In the genomic region with DNA sequence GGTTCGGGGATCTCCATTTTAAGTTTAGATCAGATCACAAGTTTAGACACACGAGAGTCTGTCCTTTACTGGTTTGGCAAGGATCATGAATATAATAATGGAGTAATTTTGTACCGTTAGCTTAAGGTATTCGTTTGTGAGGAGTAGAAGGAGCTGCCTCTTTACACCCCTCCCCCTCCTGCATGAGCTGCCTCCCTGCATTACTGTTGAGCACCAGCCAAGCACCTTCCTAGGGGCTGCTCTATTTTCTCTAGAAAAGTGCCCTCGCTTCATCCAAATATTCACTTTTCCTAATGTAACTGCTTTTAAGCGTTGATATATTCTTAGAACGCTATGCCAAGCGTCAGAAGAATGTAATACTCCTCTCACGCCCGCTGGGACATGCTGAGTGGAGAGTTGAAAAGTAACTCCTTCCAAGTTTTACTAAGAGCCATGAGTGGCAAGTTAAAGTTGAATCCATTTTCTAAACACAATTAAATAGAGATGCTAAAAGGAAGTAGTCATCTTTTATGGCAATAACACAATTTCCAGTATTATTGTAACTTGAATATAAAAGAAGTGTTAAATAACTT, we compare ENCODE assay signal across 1 cellular context.
TF ChIP-seq lines count a peak whose summit lies in the region.

No MANE protein-coding gene starts in this region.

TF ChIP-seq in WTC11, 78 proteins besides CTCF, POLR2A, EP300 and RAD21 (continued from another document):
- TF ChIP-seq, protein P1, sequence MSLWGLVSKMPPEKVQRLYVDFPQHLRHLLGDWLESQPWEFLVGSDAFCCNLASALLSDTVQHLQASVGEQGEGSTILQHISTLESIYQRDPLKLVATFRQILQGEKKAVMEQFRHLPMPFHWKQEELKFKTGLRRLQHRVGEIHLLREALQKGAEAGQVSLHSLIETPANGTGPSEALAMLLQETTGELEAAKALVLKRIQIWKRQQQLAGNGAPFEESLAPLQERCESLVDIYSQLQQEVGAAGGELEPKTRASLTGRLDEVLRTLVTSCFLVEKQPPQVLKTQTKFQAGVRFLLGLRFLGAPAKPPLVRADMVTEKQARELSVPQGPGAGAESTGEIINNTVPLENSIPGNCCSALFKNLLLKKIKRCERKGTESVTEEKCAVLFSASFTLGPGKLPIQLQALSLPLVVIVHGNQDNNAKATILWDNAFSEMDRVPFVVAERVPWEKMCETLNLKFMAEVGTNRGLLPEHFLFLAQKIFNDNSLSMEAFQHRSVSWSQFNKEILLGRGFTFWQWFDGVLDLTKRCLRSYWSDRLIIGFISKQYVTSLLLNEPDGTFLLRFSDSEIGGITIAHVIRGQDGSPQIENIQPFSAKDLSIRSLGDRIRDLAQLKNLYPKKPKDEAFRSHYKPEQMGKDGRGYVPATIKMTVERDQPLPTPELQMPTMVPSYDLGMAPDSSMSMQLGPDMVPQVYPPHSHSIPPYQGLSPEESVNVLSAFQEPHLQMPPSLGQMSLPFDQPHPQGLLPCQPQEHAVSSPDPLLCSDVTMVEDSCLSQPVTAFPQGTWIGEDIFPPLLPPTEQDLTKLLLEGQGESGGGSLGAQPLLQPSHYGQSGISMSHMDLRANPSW (CRISPR knock-in tag; conservative IDR thresholded peaks at IDR 0.05; ENCODE audit: low read depth) = no peak
- no peak for TF ChIP-seq ZNF671 (CRISPR knock-in tag; IDR thresholded peaks at IDR 0.05)
- TF ChIP-seq, protein P2, sequence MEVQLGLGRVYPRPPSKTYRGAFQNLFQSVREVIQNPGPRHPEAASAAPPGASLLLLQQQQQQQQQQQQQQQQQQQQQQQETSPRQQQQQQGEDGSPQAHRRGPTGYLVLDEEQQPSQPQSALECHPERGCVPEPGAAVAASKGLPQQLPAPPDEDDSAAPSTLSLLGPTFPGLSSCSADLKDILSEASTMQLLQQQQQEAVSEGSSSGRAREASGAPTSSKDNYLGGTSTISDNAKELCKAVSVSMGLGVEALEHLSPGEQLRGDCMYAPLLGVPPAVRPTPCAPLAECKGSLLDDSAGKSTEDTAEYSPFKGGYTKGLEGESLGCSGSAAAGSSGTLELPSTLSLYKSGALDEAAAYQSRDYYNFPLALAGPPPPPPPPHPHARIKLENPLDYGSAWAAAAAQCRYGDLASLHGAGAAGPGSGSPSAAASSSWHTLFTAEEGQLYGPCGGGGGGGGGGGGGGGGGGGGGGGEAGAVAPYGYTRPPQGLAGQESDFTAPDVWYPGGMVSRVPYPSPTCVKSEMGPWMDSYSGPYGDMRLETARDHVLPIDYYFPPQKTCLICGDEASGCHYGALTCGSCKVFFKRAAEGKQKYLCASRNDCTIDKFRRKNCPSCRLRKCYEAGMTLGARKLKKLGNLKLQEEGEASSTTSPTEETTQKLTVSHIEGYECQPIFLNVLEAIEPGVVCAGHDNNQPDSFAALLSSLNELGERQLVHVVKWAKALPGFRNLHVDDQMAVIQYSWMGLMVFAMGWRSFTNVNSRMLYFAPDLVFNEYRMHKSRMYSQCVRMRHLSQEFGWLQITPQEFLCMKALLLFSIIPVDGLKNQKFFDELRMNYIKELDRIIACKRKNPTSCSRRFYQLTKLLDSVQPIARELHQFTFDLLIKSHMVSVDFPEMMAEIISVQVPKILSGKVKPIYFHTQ (CRISPR knock-in tag; IDR thresholded peaks at IDR 0.05) = no peak
- TF ChIP-seq GRHL2 (CRISPR knock-in tag; IDR thresholded peaks at IDR 0.05; ENCODE audit: insufficient replicate concordance, severe bottlenecking) = no peak
- TF ChIP-seq, protein P3, sequence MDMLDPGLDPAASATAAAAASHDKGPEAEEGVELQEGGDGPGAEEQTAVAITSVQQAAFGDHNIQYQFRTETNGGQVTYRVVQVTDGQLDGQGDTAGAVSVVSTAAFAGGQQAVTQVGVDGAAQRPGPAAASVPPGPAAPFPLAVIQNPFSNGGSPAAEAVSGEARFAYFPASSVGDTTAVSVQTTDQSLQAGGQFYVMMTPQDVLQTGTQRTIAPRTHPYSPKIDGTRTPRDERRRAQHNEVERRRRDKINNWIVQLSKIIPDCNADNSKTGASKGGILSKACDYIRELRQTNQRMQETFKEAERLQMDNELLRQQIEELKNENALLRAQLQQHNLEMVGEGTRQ (CRISPR knock-in tag; IDR thresholded peaks at IDR 0.05) = no peak
- no peak for TF ChIP-seq ZNF121 (CRISPR knock-in tag; IDR thresholded peaks at IDR 0.05)
- TF ChIP-seq, protein P4, sequence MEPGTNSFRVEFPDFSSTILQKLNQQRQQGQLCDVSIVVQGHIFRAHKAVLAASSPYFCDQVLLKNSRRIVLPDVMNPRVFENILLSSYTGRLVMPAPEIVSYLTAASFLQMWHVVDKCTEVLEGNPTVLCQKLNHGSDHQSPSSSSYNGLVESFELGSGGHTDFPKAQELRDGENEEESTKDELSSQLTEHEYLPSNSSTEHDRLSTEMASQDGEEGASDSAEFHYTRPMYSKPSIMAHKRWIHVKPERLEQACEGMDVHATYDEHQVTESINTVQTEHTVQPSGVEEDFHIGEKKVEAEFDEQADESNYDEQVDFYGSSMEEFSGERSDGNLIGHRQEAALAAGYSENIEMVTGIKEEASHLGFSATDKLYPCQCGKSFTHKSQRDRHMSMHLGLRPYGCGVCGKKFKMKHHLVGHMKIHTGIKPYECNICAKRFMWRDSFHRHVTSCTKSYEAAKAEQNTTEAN (CRISPR knock-in tag; IDR thresholded peaks at IDR 0.05) = no peak
- TF ChIP-seq, protein P5, sequence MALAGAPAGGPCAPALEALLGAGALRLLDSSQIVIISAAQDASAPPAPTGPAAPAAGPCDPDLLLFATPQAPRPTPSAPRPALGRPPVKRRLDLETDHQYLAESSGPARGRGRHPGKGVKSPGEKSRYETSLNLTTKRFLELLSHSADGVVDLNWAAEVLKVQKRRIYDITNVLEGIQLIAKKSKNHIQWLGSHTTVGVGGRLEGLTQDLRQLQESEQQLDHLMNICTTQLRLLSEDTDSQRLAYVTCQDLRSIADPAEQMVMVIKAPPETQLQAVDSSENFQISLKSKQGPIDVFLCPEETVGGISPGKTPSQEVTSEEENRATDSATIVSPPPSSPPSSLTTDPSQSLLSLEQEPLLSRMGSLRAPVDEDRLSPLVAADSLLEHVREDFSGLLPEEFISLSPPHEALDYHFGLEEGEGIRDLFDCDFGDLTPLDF (CRISPR knock-in tag; IDR thresholded peaks at IDR 0.05) = no peak
- TF ChIP-seq RORB (CRISPR knock-in tag; IDR thresholded peaks at IDR 0.05) = no peak
- TF ChIP-seq KAT7 (CRISPR knock-in tag; IDR thresholded peaks at IDR 0.05; ENCODE audit: borderline replicate concordance) = no peak
- no peak for TF ChIP-seq ETV6 (CRISPR knock-in tag; IDR thresholded peaks at IDR 0.05)
- TF ChIP-seq, protein P6, sequence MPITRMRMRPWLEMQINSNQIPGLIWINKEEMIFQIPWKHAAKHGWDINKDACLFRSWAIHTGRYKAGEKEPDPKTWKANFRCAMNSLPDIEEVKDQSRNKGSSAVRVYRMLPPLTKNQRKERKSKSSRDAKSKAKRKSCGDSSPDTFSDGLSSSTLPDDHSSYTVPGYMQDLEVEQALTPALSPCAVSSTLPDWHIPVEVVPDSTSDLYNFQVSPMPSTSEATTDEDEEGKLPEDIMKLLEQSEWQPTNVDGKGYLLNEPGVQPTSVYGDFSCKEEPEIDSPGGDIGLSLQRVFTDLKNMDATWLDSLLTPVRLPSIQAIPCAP (CRISPR knock-in tag; IDR thresholded peaks at IDR 0.05) = no peak
